Comparison of ENCODE assay signal across 19 cellular contexts in genomic region chr20:63044204-63044600, GRCh38. TPM values are rescaled to one million over a fixed set of nuclear protein-coding genes. Genes with fewer than 3 reads are reported as not detected.
DNase-seq lines count a peak whose midpoint lies in the region; ATAC-seq, FAIRE-seq and TF ChIP-seq lines count a peak whose summit lies in the region.
"Had no signal": no experiment of that assay in that cellular context is flagged by ENCODE, and none has a peak within 500 bp of the region (broad histone marks: within the 10 kb centered on the region; RNA-seq: fewer than 3 reads in every experiment).

No MANE protein-coding gene starts in this region.

- H2BK15ac ChIP-seq in neuronal stem cell (ENCODE audit: low read length), result no peak overlapping the region

- no peak overlapping the region for H4K91ac ChIP-seq in neuronal stem cell (ENCODE audit: low read depth, low read length, poor library complexity)

- no peak overlapping the region for H3K4me2 ChIP-seq in GM12878 (ENCODE audit: control insufficient read depth, insufficient read depth)
- H3K4me2 ChIP-seq in neuronal stem cell (ENCODE audit: insufficient read depth, low read length, poor library complexity, severe bottlenecking), result no peak overlapping the region
- H3K4me2 ChIP-seq: A549 had no signal

- H2BK12ac ChIP-seq in neuronal stem cell (ENCODE audit: low read length), result no peak overlapping the region

- RAD21 ChIA-PET in GM12878 (lab: Charles Lee; ENCODE audit: unreplicated experiment), result no interaction called here

- no peak overlapping the region for H3K14ac ChIP-seq in neuronal stem cell (ENCODE audit: low read length)

- DNase-seq in RWPE2 (ENCODE audit: low spot score), result peak; percentile 72
- DNase-seq in GM12878 (ENCODE audit: low read depth, low spot score), result no peak
- DNase-seq in kidney, result peak; percentile 36
- DNase-seq in neuronal stem cell (ENCODE audit: low spot score), result no peak
- no peak for DNase-seq in GM20000 (ENCODE audit: low spot score)
- DNase-seq: COR-L47, DND-41, GF-D8, GOT3, H9 had no signal

- BruUV-seq in GM12878 (replicated peaks; lab: Mats Ljungman, UMichigan), result no TSS peak

- no peaks in the 10 kb centered on the region for H4K20me1 ChIP-seq in GM12878 (ENCODE audit: control insufficient read depth, insufficient read depth)

- CTCF ChIA-PET in GM12878 (lab: Yijun Ruan, JAX), result interaction anchor here (1.3 kb wide), 1 partner anchor 30 kb away, joined by 3 read pairs; no protein-coding TSS in a partner anchor

- H3K36me3 ChIP-seq in RWPE2 (ENCODE audit: low read depth), result no peaks in the 10 kb centered on the region
- no peaks in the 10 kb centered on the region for H3K36me3 ChIP-seq in GM12878 (ENCODE audit: control insufficient read depth in 2 of 2, insufficient read depth in 2 of 2, low read length in 1 of 2)
- H3K36me3 ChIP-seq in kidney (ENCODE audit: control insufficient read depth in 1 of 2, insufficient read depth in 2 of 2, low read length in 2 of 2), result no peaks in the 10 kb centered on the region
- no peaks in the 10 kb centered on the region for H3K36me3 ChIP-seq in neuronal stem cell (replicated peaks in 1 of 2; ENCODE audit: control insufficient read depth in 2 of 2, insufficient read depth in 2 of 2, low read length in 2 of 2)

- FAIRE-seq in GM12878 (lab: Jason Lieb, UNC) (no peak), kidney (lab: Jason Lieb, UNC) (no peak)
- FAIRE-seq: A549 had no signal

- H3K27me3 ChIP-seq in RWPE2 (ENCODE audit: insufficient read depth, poor library complexity, severe bottlenecking), result peaks cover 74% of the 10 kb centered on the region
- H3K27me3 ChIP-seq in GM12878 (replicated peaks in 1 of 2; ENCODE audit: control insufficient read depth in 2 of 2, insufficient read depth in 2 of 2, low read length in 1 of 2), result no peaks in the 10 kb centered on the region
- peaks cover 0 to 41% (median 0%) of the 10 kb centered on the region in 3 experiments for H3K27me3 ChIP-seq in neuronal stem cell (ENCODE audit: control insufficient read depth in 3 of 3, insufficient read depth in 3 of 3, low read depth in 1 of 3, low read length in 3 of 3)

- in situ Hi-C loops in GM12878 (cut with MboI), result no loop called here

- SMC1A ChIA-PET in GM12878 (lab: Charles Lee; ENCODE audit: uncharacterized antibody, unreplicated experiment), result interaction anchor here (1.2 kb wide), 1 partner anchor 33 kb away, joined by 3 read pairs; no protein-coding TSS in a partner anchor

- TF ChIP-seq POLR2A in GM12878 (IDR thresholded peaks at IDR 0.05; ENCODE audit: low read depth, low read length), result no peak

- H3K27ac ChIP-seq in RWPE2 (ENCODE audit: poor library complexity, severe bottlenecking) (no peak overlapping the region), GM12878 (ENCODE audit: control insufficient read depth, insufficient read depth) (no peak overlapping the region), kidney (ENCODE audit: low read depth in 2 of 2, low read length in 2 of 2) (no peak overlapping the region), neuronal stem cell (replicated peaks; ENCODE audit: low read length) (no peak overlapping the region)
- H3K27ac ChIP-seq: A549 had no signal

- no peaks in the 10 kb centered on the region for H3K79me1 ChIP-seq in neuronal stem cell (ENCODE audit: low read depth, low read length)

- POLR2A ChIA-PET in GM12878 (lab: Charles Lee), result interaction anchor here (0.7 kb wide), 1 partner anchor 71 kb away, joined by 3 read pairs; no protein-coding TSS in a partner anchor

- H3K18ac ChIP-seq in neuronal stem cell (ENCODE audit: low read length), result peak overlapping the region; percentile 51

- H3K4me3 ChIP-seq in RWPE2 (ENCODE audit: severe bottlenecking) (no peak overlapping the region), GM12878 (no peak overlapping the region), kidney (ENCODE audit: low read length in 2 of 2) (no peak overlapping the region), neuronal stem cell (ENCODE audit: low read length in 2 of 2) (no peak overlapping the region)
- H3K4me3 ChIP-seq: A549 had no signal

- no peak overlapping the region for H2BK120ac ChIP-seq in neuronal stem cell (ENCODE audit: low read depth, low read length)

- H3K23ac ChIP-seq in neuronal stem cell (ENCODE audit: low read depth, low read length, poor library complexity), result peak overlapping the region; percentile 38

- H3K4me1 ChIP-seq in RWPE2 (ENCODE audit: insufficient read depth, poor library complexity, severe bottlenecking) (no peaks in the 10 kb centered on the region), GM12878 (ENCODE audit: control insufficient read depth, insufficient read depth, low read length) (peaks cover 6% of the 10 kb centered on the region), kidney (ENCODE audit: control insufficient read depth in 1 of 2, insufficient read depth in 1 of 2, low read depth in 1 of 2, low read length in 2 of 2) (no peaks in the 10 kb centered on the region), neuronal stem cell (ENCODE audit: control insufficient read depth in 2 of 2, insufficient read depth in 1 of 2, low read depth in 1 of 2, low read length in 2 of 2) (no peaks in the 10 kb centered on the region)
- H3K4me1 ChIP-seq: A549 had no signal

- ATAC-seq in RWPE2 (ENCODE audit: low read depth), result no peak
- ATAC-seq in GM12878, result no peak
- no peak for ATAC-seq in GM18519 (IDR thresholded peaks at IDR 0.05; ENCODE audit: low FRiP score, unreplicated experiment)
- ATAC-seq in GM21737 (IDR thresholded peaks at IDR 0.05; ENCODE audit: unreplicated experiment), result no peak
- ATAC-seq: A549; CD8-positive, alpha-beta T cell had no signal

- no peak for TF ChIP-seq EP300 in GM12878 (IDR thresholded peaks at IDR 0.05; ENCODE audit: borderline replicate concordance in 1 of 2, control insufficient read depth in 1 of 2, low read depth in 2 of 2, low read length in 2 of 2)

- H3K4ac ChIP-seq in neuronal stem cell (ENCODE audit: low read length), result no peak overlapping the region

- no peak for TF ChIP-seq RAD21 in GM12878 (IDR thresholded peaks at IDR 0.05; ENCODE audit: insufficient read depth, low read depth, low read length)

- no peaks in the 10 kb centered on the region for H3K9me3 ChIP-seq in RWPE2 (ENCODE audit: severe bottlenecking)
- peaks cover 3% of the 10 kb centered on the region; the same call in 1 of the 3 replicates for H3K9me3 ChIP-seq in GM12878 (replicated peaks; ENCODE audit: control insufficient read depth, insufficient read depth, low read length)
- H3K9me3 ChIP-seq in kidney (ENCODE audit: control insufficient read depth in 1 of 2, low read length in 2 of 2), result no peaks in the 10 kb centered on the region
- H3K9me3 ChIP-seq in neuronal stem cell (replicated peaks in 1 of 2; ENCODE audit: control insufficient read depth in 2 of 2, insufficient read depth in 1 of 2, low read depth in 1 of 2, low read length in 2 of 2), result peaks cover 4% of the 10 kb centered on the region in 2 donors
- H3K9me3 ChIP-seq: A549 had no signal

- WGBS in GM12878 (ENCODE audit: insufficient coverage, insufficient replicate concordance, low lambda C conversion rate, missing lambda C conversion rate), result 88% methylated on average over 24 of the region's 25 CpGs
- WGBS in neuronal stem cell (ENCODE audit: extremely low coverage in 2 of 2, insufficient read length in 2 of 2, insufficient replicate concordance in 1 of 2), 2 donors, result no CpG with 5 or more reads among the region's 25 CpGs

- TF ChIP-seq CTCF in RWPE2 (IDR thresholded peaks at IDR 0.05; ENCODE audit: poor library complexity, severe bottlenecking) (no peak), GM12878 (IDR thresholded peaks at IDR 0.05 in 2 of 3, conservative IDR thresholded peaks at IDR 0.05 in 1 of 3; ENCODE audit: control insufficient read depth in 2 of 3, extremely low read depth in 1 of 3, insufficient read depth in 1 of 3, low read depth in 3 of 3, low read length in 3 of 3) (no peak), kidney (IDR thresholded peaks at IDR 0.05; ENCODE audit: borderline replicate concordance, extremely low read depth, insufficient read depth) (no peak), GM20000 (IDR thresholded peaks at IDR 0.05; ENCODE audit: extremely low read depth, missing control alignments) (no peak)

- peak overlapping the region; percentile 82 for H2AK5ac ChIP-seq in neuronal stem cell (ENCODE audit: low read depth, low read length)

- no peak overlapping the region for H3K9ac ChIP-seq in GM12878 (ENCODE audit: control insufficient read depth, insufficient read depth, low read length)
- H3K9ac ChIP-seq in kidney (ENCODE audit: low read length in 2 of 2), result no peak overlapping the region
- peak overlapping the region; percentile 34 for H3K9ac ChIP-seq in neuronal stem cell (ENCODE audit: low read depth, low read length, poor library complexity)

- H2AFZ ChIP-seq in GM12878 (ENCODE audit: control insufficient read depth, low read depth, low read length) (no peak overlapping the region), neuronal stem cell (ENCODE audit: low read length) (no peak overlapping the region)

- H4K8ac ChIP-seq in neuronal stem cell (ENCODE audit: low read depth, low read length), result no peak overlapping the region

- H3K79me2 ChIP-seq in GM12878 (ENCODE audit: control insufficient read depth, insufficient read depth, low read length), result no peaks in the 10 kb centered on the region

- intact Hi-C loops in GM12878 (cut with micrococcal nuclease; ENCODE audit: unreplicated experiment), result no loop called here
- intact Hi-C loops in kidney (cut with DNase I), result no loop called here

- H2BK5ac ChIP-seq in neuronal stem cell (ENCODE audit: low read length), result no peak overlapping the region

RNA-seq across cellular contexts. Expression of gene BHLHE23, which starts 37.4 kb away (rescaled TPM):
- 0.69 TPM in 1 of 2 replicates, not detected in the other for total RNA-seq in GM12878 (2013; cell fraction: nucleolus; rRNA removed)
- total RNA-seq in GM12878 (2014; rRNA removed) (not detected in 2 replicates), GM12878 (2014; rRNA removed; fragmentation: Illumina TruSeq; extraction: Trizol) (not detected in 2 replicates), GM12878 (2021) (0.33 TPM in 1 of 2 replicates, not detected in the other), kidney (not detected)
- not detected for polyA plus RNA-seq in GM12878 (2011; ENCODE audit: low read depth)
- polyA plus RNA-seq in GM12878 (2011; rRNA removed) (not detected in 2 replicates), GM12878 (2014; fragmentation: Illumina TruSeq; extraction: Trizol) (not detected in 2 replicates), GM12878 (2014; fragmentation: Nextera tagmentation; extraction: Ambion mirVana) (not detected), GM12878 (2014; rRNA removed) (0.28 TPM in 1 of 2 replicates, not detected in the other), GM12878 (2016; fragmentation: Nextera tagmentation; extraction: Ambion mirVana) (not detected), kidney (ENCODE audit: insufficient read depth, low read depth, low replicate concordance) (not detected)
- 0.07 TPM in 1 of 2 replicates, not detected in the other for polyA plus RNA-seq in GM12878 (2011; cell fraction: cytosol; rRNA removed)
- polyA plus RNA-seq in GM12878 (2011; cell fraction: nucleus; rRNA removed), result 0.28 and 0.40 TPM in 2 replicates
- 0.11 TPM in 1 of 2 replicates, not detected in the other for polyA plus RNA-seq in GM12878 (2012)
- not detected in 2 replicates for polyA minus RNA-seq in GM12878 (2011; rRNA and poly(A)+ RNA removed)
- polyA minus RNA-seq in GM12878 (2011; cell fraction: cytosol; rRNA and poly(A)+ RNA removed), result not detected in 2 replicates
- polyA minus RNA-seq in GM12878 (2011; cell fraction: nucleus; rRNA and poly(A)+ RNA removed), result not detected in 2 replicates
- not detected for polyA plus RNA-seq in neuronal stem cell (2013, experiment 1 of 2)
- polyA plus RNA-seq in neuronal stem cell (2013, experiment 2 of 2), result not detected
- total RNA-seq: HT-29 had no signal
- polyA plus RNA-seq: A549, AG04450, BJ, CD14-positive monocyte, IgD-negative memory B cell had no signal

Comparison
In these comparisons a context has a peak if more than half of its experiments do, and no peak if none do; other contexts are left out.
1. DNase-seq: peak in RWPE2 (single experiment) and kidney (single experiment); none in GM12878 (single experiment), neuronal stem cell (single experiment) and GM20000 (single experiment).